ENCODE assay signal across 1 cellular context in the genomic region with DNA sequence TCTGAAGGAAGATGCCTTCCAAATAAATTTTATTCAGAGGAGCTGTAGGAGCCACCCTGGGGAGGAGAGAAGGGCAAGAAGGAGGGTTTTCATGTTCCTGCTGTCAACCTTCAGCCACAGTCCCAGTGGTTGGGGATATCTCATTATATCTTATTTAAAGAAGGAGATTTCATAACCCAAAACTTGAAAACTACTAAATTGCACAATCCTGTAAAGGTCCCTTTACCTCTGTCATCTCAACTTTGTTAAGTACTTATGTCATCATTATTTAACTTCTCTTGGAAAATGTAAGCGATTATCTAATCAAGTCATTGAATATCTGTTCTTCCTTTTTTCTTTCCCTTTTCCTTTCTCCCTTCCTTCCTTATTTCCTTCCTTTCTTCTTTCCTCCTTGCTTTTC.
TF ChIP-seq lines count a peak whose summit lies in the region.

No MANE protein-coding gene starts in this region.

TF ChIP-seq in SK-N-SH treated with all-trans-retinoic acid at 6 μM for 48 hours, 23 proteins besides CTCF, POLR2A, EP300 and RAD21:
- TF ChIP-seq, protein P1, sequence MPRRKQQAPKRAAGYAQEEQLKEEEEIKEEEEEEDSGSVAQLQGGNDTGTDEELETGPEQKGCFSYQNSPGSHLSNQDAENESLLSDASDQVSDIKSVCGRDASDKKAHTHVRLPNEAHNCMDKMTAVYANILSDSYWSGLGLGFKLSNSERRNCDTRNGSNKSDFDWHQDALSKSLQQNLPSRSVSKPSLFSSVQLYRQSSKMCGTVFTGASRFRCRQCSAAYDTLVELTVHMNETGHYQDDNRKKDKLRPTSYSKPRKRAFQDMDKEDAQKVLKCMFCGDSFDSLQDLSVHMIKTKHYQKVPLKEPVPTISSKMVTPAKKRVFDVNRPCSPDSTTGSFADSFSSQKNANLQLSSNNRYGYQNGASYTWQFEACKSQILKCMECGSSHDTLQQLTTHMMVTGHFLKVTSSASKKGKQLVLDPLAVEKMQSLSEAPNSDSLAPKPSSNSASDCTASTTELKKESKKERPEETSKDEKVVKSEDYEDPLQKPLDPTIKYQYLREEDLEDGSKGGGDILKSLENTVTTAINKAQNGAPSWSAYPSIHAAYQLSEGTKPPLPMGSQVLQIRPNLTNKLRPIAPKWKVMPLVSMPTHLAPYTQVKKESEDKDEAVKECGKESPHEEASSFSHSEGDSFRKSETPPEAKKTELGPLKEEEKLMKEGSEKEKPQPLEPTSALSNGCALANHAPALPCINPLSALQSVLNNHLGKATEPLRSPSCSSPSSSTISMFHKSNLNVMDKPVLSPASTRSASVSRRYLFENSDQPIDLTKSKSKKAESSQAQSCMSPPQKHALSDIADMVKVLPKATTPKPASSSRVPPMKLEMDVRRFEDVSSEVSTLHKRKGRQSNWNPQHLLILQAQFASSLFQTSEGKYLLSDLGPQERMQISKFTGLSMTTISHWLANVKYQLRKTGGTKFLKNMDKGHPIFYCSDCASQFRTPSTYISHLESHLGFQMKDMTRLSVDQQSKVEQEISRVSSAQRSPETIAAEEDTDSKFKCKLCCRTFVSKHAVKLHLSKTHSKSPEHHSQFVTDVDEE (CRISPR knock-in tag; IDR thresholded peaks at IDR 0.05), result no peak
- TF ChIP-seq ZNF8 (CRISPR knock-in tag; IDR thresholded peaks at IDR 0.05), result no peak
TF ChIP-seq in SK-N-SH treated with all-trans-retinoic acid at 6 μM for 48 hours: peak in this region for 0.
